20 cellular contexts compared by ENCODE assay signal in the genomic region with DNA sequence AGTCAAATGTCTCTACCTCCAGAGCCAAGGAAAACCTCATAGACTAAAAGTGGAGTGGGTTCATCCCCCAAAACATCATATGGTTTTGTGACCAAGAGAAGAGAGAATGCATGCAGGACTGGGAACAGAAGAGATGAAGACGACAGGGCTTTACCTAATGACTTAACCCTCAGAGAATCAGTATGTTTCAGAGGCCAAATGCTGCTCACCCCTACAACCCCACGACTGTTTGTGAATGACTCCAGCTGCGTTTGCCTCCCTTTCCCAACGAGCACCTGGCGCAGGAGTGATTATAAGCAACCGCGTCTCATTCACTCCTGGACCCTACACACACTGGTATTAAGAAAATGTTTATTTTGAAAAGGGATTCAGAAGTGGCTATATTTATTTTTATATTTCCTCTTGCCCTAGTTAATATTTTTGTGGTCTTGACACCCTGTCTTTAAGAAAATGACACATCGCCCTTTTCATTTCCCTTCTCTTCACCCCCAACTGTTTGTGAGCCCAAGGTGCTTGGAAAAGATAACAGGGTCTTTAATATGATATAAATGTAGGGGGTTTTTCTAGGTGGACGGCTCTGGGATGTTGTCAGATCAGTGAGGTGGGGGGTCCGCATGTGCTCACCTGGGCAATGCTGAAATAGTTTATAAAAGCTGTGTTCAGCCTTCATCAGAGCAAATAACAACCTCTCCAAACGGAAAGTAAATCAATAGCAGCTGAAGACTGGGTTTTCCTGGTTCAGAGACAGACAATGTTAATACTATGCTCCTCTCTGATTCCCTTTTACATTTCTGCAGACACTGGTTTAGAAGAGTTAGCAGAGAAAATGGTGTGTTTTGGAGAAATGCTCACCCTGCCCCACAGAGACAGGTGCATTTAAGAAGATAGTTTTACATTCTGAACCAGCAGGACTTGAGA.
"Had no signal": no experiment of that assay in that cellular context is flagged by ENCODE, and none has a peak within 500 bp of the region (broad histone marks: within the 10 kb centered on the region; RNA-seq: fewer than 3 reads in every experiment).

No MANE protein-coding gene starts in this region.

- ATAC-seq: activated CD8-positive, alpha-beta T cell treated with anti-CD3 and anti-CD28 coated beads for 36 hours; foreskin keratinocyte; left lung; psoas muscle; right cardiac atrium; stimulated activated naive CD8-positive, alpha-beta T cell treated with anti-CD3 and anti-CD28 coated beads, Interleukin-15, amount 100 ng/mL, for 72 hours had no signal

- H3K27me3 Mint-ChIP-seq: activated CD4-positive, alpha-beta T cell treated with anti-CD3 and anti-CD28 coated beads, Interleukin-2, amount 10 ng/mL, durations not matched to agents 24 days and 14 days had no signal

- H3K4me1 Mint-ChIP-seq: activated CD4-positive, alpha-beta T cell treated with anti-CD3 and anti-CD28 coated beads, Interleukin-2, amount 10 ng/mL, durations not matched to agents 24 days and 14 days; stimulated activated naive CD8-positive, alpha-beta T cell treated with anti-CD3 and anti-CD28 coated beads, Interleukin-15, amount 100 ng/mL, for 72 hours had no signal

- H3K4me3 Mint-ChIP-seq: activated CD4-positive, alpha-beta T cell treated with anti-CD3 and anti-CD28 coated beads, Interleukin-2, amount 10 ng/mL, durations not matched to agents 24 days and 14 days; activated CD8-positive, alpha-beta T cell treated with anti-CD3 and anti-CD28 coated beads for 36 hours; activated naive CD4-positive, alpha-beta T cell treated with anti-CD3 and anti-CD28 coated beads for 36 hours; activated T-cell treated with anti-CD3 and anti-CD28 coated beads, Interleukin-2, amount 50 U/mL, for 24 hours; stimulated activated naive CD8-positive, alpha-beta T cell treated with anti-CD3 and anti-CD28 coated beads, Interleukin-15, amount 100 ng/mL, for 72 hours; type B pancreatic cell had no signal

- H3K9me3 Mint-ChIP-seq: activated CD4-positive, alpha-beta T cell treated with anti-CD3 and anti-CD28 coated beads, Interleukin-2, amount 10 ng/mL, durations not matched to agents 24 days and 14 days; activated CD8-positive, alpha-beta T cell treated with anti-CD3 and anti-CD28 coated beads for 36 hours; activated naive CD4-positive, alpha-beta T cell treated with anti-CD3 and anti-CD28 coated beads for 36 hours; activated T-cell treated with anti-CD3 and anti-CD28 coated beads, Interleukin-2, amount 50 U/mL, for 24 hours; activated T-helper 2 cell treated with anti-CD3 and anti-CD28 coated beads, Interferon-gamma antibody, Interleukin-2, Interleukin-4, amounts not matched to agents 10 μg/mL and 5 μg/mL and 100 μg/mL, durations not matched to agents 14 hours and 24 hours and 36 hours; stimulated activated naive CD8-positive, alpha-beta T cell treated with anti-CD3 and anti-CD28 coated beads, Interleukin-15, amount 100 ng/mL, for 72 hours; type B pancreatic cell had no signal

- H3K27ac Mint-ChIP-seq: activated CD4-positive, alpha-beta T cell treated with anti-CD3 and anti-CD28 coated beads, Interleukin-2, amount 10 ng/mL, durations not matched to agents 24 days and 14 days; activated CD8-positive, alpha-beta T cell treated with anti-CD3 and anti-CD28 coated beads for 36 hours; activated naive CD4-positive, alpha-beta T cell treated with anti-CD3 and anti-CD28 coated beads for 36 hours; activated T-cell treated with anti-CD3 and anti-CD28 coated beads, Interleukin-2, amount 50 U/mL, for 24 hours; activated T-helper 2 cell treated with anti-CD3 and anti-CD28 coated beads, Interferon-gamma antibody, Interleukin-2, Interleukin-4, amounts not matched to agents 10 μg/mL and 5 μg/mL and 100 μg/mL, durations not matched to agents 14 hours and 24 hours and 36 hours; type B pancreatic cell had no signal

- DNase-seq: activated CD4-positive, alpha-beta T cell treated with anti-CD3 and anti-CD28 coated beads, Interleukin-2, amount 10 ng/mL, durations not matched to agents 24 days and 14 days; activated CD4-positive, CD25-positive, alpha-beta regulatory T cell; activated CD8-positive, alpha-beta T cell treated with anti-CD3 and anti-CD28 coated beads for 36 hours; activated naive CD4-positive, alpha-beta T cell treated with anti-CD3 and anti-CD28 coated beads for 36 hours; activated T-cell treated with anti-CD3 and anti-CD28 coated beads, Interleukin-2, amount 50 U/mL, for 24 hours; aorta; brain microvascular endothelial cell; central memory CD4-positive, alpha-beta T cell; colonic mucosa; foreskin keratinocyte; kidney; left lung; ovary; psoas muscle; right cardiac atrium; stimulated activated naive CD8-positive, alpha-beta T cell treated with anti-CD3 and anti-CD28 coated beads, Interleukin-15, amount 100 ng/mL, for 72 hours; T1000; testis had no signal

- H3K36me3 Mint-ChIP-seq: type B pancreatic cell had no signal
